10 cellular contexts compared by ENCODE assay signal in genomic region chr21:34967509-34968289, GRCh38.
DNase-seq lines count a peak whose midpoint lies in the region; ATAC-seq, FAIRE-seq and TF ChIP-seq lines count a peak whose summit lies in the region.
"Had no signal": no experiment of that assay in that cellular context is flagged by ENCODE, and none has a peak within 500 bp of the region (broad histone marks: within the 10 kb centered on the region; RNA-seq: fewer than 3 reads in every experiment).

No MANE protein-coding gene starts in this region.

- peaks cover 0 to 11% (median 0%) of the 10 kb centered on the region in 3 experiments for H3K36me3 ChIP-seq in naive thymus-derived CD4-positive, alpha-beta T cell (ENCODE audit: control insufficient read depth in 2 of 3, insufficient read depth in 3 of 3, low read length in 3 of 3)
- no peaks in the 10 kb centered on the region for H3K36me3 ChIP-seq in pancreas

- no peaks in the 10 kb centered on the region for H3K9me3 ChIP-seq in naive thymus-derived CD4-positive, alpha-beta T cell (ENCODE audit: control insufficient read depth in 2 of 3, low read length in 3 of 3)
- H3K9me3 ChIP-seq in pancreas, result no peaks in the 10 kb centered on the region

- H3K36me3 Mint-ChIP-seq in Calu3 (ENCODE audit: insufficient read depth, unreplicated experiment), result no peaks in the 10 kb centered on the region
- peaks cover 48% of the 10 kb centered on the region for H3K36me3 Mint-ChIP-seq in activated T-helper 1 cell treated with anti-CD3 and anti-CD28 coated beads, Interleukin-12 subunit alpha, Interleukin-12 subunit beta, Interleukin-2, Interleukin-4 antibody, amounts not matched to agents 30 ng/mL and 10 ng/mL and 1 ng/mL, durations not matched to agents 14 hours and 24 hours and 36 hours (ENCODE audit: low read depth)
- H3K36me3 Mint-ChIP-seq in naive thymus-derived CD4-positive, alpha-beta T cell, result peaks cover 8 to 53% (median 31%) of the 10 kb centered on the region in 5 donors

- H3K4me3 ChIP-seq in naive thymus-derived CD4-positive, alpha-beta T cell (ENCODE audit: low read length), result no peak overlapping the region
- no peak overlapping the region for H3K4me3 ChIP-seq in pancreas

- WGBS in pancreas, 2 donors, result 61 to 72% methylated on average over 10 of the region's 10 CpGs

- H3K4me1 Mint-ChIP-seq in Calu3 (ENCODE audit: low read depth, unreplicated experiment), result peaks cover 28% of the 10 kb centered on the region
- H3K4me1 Mint-ChIP-seq in activated T-helper 1 cell treated with anti-CD3 and anti-CD28 coated beads, Interleukin-12 subunit alpha, Interleukin-12 subunit beta, Interleukin-2, Interleukin-4 antibody, amounts not matched to agents 30 ng/mL and 10 ng/mL and 1 ng/mL, durations not matched to agents 14 hours and 24 hours and 36 hours (ENCODE audit: low read depth), result peaks cover 91% of the 10 kb centered on the region
- H3K4me1 Mint-ChIP-seq in naive thymus-derived CD4-positive, alpha-beta T cell, result peaks cover 78 to 100% (median 96%) of the 10 kb centered on the region in 7 donors

- H3K27me3 Mint-ChIP-seq in Calu3 (ENCODE audit: unreplicated experiment), result no peaks in the 10 kb centered on the region
- peaks cover 2% of the 10 kb centered on the region for H3K27me3 Mint-ChIP-seq in activated T-helper 1 cell treated with anti-CD3 and anti-CD28 coated beads, Interleukin-12 subunit alpha, Interleukin-12 subunit beta, Interleukin-2, Interleukin-4 antibody, amounts not matched to agents 30 ng/mL and 10 ng/mL and 1 ng/mL, durations not matched to agents 14 hours and 24 hours and 36 hours (ENCODE audit: insufficient read depth)
- peaks cover 0 to 8% (median 0%) of the 10 kb centered on the region in 5 donors for H3K27me3 Mint-ChIP-seq in naive thymus-derived CD4-positive, alpha-beta T cell

- H3K27ac ChIP-seq in naive thymus-derived CD4-positive, alpha-beta T cell (ENCODE audit: low read depth, low read length), result no peak overlapping the region
- no peak overlapping the region for H3K27ac ChIP-seq in pancreas

- H3K27me3 ChIP-seq in naive thymus-derived CD4-positive, alpha-beta T cell (ENCODE audit: control insufficient read depth in 2 of 2, insufficient read depth in 2 of 2, low read length in 2 of 2), result no peaks in the 10 kb centered on the region
- H3K27me3 ChIP-seq in pancreas, result no peaks in the 10 kb centered on the region

- CTCF ChIA-PET in Calu3 (lab: Charles Lee), result no interaction called here
- CTCF ChIA-PET in naive thymus-derived CD4-positive, alpha-beta T cell (lab: Charles Lee), result interaction anchor here (0.7 to 2.5 kb wide), 2 partner anchors 21 to 54 kb away, joined by 3 to 7 read pairs; no protein-coding TSS in a partner anchor

- no TSS peak for BruUV-seq in Calu3 (replicated peaks; lab: Mats Ljungman, UMichigan)

- DNase-seq in Calu3, result peak; percentile 31
- peak; percentile 26 for DNase-seq in HTR-8/SVneo (ENCODE audit: insufficient read length, low spot score)
- DNase-seq in activated T-helper 1 cell treated with anti-CD3 and anti-CD28 coated beads, Interleukin-12 subunit alpha, Interleukin-12 subunit beta, Interleukin-2, Interleukin-4 antibody, amounts not matched to agents 30 ng/mL and 10 ng/mL and 1 ng/mL, durations not matched to agents 14 hours and 24 hours and 36 hours (ENCODE audit: low spot score), result no peak
- peak in 1 of 9 donors; percentile 30 for DNase-seq in naive thymus-derived CD4-positive, alpha-beta T cell
- DNase-seq in NCI-H1436 treated with DMSO at 0.1 percent for 48 hours (lab: John Stamatoyannopoulos, UW), result no peak
- no peak for DNase-seq in COR-L47 (lab: John Stamatoyannopoulos, UW)
- no peak for DNase-seq in pancreas
- DNase-seq: activated CD4-positive, CD25-positive, alpha-beta regulatory T cell; NCI-H345 had no signal

- H3K27ac Mint-ChIP-seq in Calu3 (ENCODE audit: unreplicated experiment), result peak overlapping the region; percentile 33
- H3K27ac Mint-ChIP-seq in activated T-helper 1 cell treated with anti-CD3 and anti-CD28 coated beads, Interleukin-12 subunit alpha, Interleukin-12 subunit beta, Interleukin-2, Interleukin-4 antibody, amounts not matched to agents 30 ng/mL and 10 ng/mL and 1 ng/mL, durations not matched to agents 14 hours and 24 hours and 36 hours, result peak overlapping the region; percentile 94
- H3K27ac Mint-ChIP-seq in naive thymus-derived CD4-positive, alpha-beta T cell, result peak overlapping the region; percentile 65 to 93 (median 85)

- ATAC-seq in naive thymus-derived CD4-positive, alpha-beta T cell, result peak; percentile 60
- ATAC-seq in pancreas (no peak), GM18511 (IDR thresholded peaks at IDR 0.05; ENCODE audit: unreplicated experiment) (no peak)

- intact Hi-C loops in Calu3 (cut with micrococcal nuclease; ENCODE audit: unreplicated experiment), result loop anchor here (5.0 kb wide), 1 partner anchor 885 kb away; no protein-coding TSS in a partner anchor
- intact Hi-C loops in activated T-helper 1 cell treated with anti-CD3 and anti-CD28 coated beads, Interleukin-12 subunit alpha, Interleukin-12 subunit beta, Interleukin-2, Interleukin-4 antibody, amounts not matched to agents 30 ng/mL and 10 ng/mL and 1 ng/mL, durations not matched to agents 14 hours and 24 hours and 36 hours (cut with micrococcal nuclease), result loop anchor here (1.0 to 10.0 kb wide), 14 partner anchors 16 to 1023 kb away; no protein-coding TSS in a partner anchor
- intact Hi-C loops in naive thymus-derived CD4-positive, alpha-beta T cell (cut with micrococcal nuclease), result loop anchor here (1.0 to 2.0 kb wide), 2 partner anchors 8 to 15 kb away; no protein-coding TSS in a partner anchor
- intact Hi-C loops in pancreas (cut with DNase I), result no loop called here

- no peak for FAIRE-seq in HTR-8/SVneo (lab: Jason Lieb, UNC)
- FAIRE-seq in pancreas (lab: Jason Lieb, UNC), result no peak

- POLR2A ChIA-PET in naive thymus-derived CD4-positive, alpha-beta T cell (lab: Charles Lee), result interaction anchor here (0.7 to 2.4 kb wide), 8 partner anchors 13 to 63 kb away, joined by 3 to 5 read pairs (median 4); no protein-coding TSS in a partner anchor

- peaks cover 31 to 75% of the 10 kb centered on the region in 2 donors for H3K4me1 ChIP-seq in naive thymus-derived CD4-positive, alpha-beta T cell (ENCODE audit: control insufficient read depth in 2 of 2, insufficient read depth in 2 of 2, low read length in 2 of 2)
- no peaks in the 10 kb centered on the region for H3K4me1 ChIP-seq in pancreas

- no peaks in the 10 kb centered on the region for H3K9me3 Mint-ChIP-seq in Calu3 (ENCODE audit: low read depth, unreplicated experiment)
- peaks cover 4% of the 10 kb centered on the region for H3K9me3 Mint-ChIP-seq in activated T-helper 1 cell treated with anti-CD3 and anti-CD28 coated beads, Interleukin-12 subunit alpha, Interleukin-12 subunit beta, Interleukin-2, Interleukin-4 antibody, amounts not matched to agents 30 ng/mL and 10 ng/mL and 1 ng/mL, durations not matched to agents 14 hours and 24 hours and 36 hours
- H3K9me3 Mint-ChIP-seq in naive thymus-derived CD4-positive, alpha-beta T cell, result no peaks in the 10 kb centered on the region

- H3K4me3 Mint-ChIP-seq in Calu3 (ENCODE audit: low read depth, unreplicated experiment), result no peak overlapping the region
- peak overlapping the region; percentile 80 for H3K4me3 Mint-ChIP-seq in activated T-helper 1 cell treated with anti-CD3 and anti-CD28 coated beads, Interleukin-12 subunit alpha, Interleukin-12 subunit beta, Interleukin-2, Interleukin-4 antibody, amounts not matched to agents 30 ng/mL and 10 ng/mL and 1 ng/mL, durations not matched to agents 14 hours and 24 hours and 36 hours
- H3K4me3 Mint-ChIP-seq in naive thymus-derived CD4-positive, alpha-beta T cell, result peak overlapping the region in 9 of 10 donors; percentile 18 to 82 (median 69)

- TF ChIP-seq CTCF in Calu3 (IDR thresholded peaks at IDR 0.05; ENCODE audit: unreplicated experiment) (no peak), pancreas (IDR thresholded peaks at IDR 0.05) (no peak)

Comparison
In these comparisons a context has a peak if more than half of its experiments do, and no peak if none do; other contexts are left out.
1. DNase-seq: peak in Calu3 (single experiment) and HTR-8/SVneo (single experiment); none in activated T-helper 1 cell treated with anti-CD3 and anti-CD28 coated beads, Interleukin-12 subunit alpha, Interleukin-12 subunit beta, Interleukin-2, Interleukin-4 antibody, amounts not matched to agents 30 ng/mL and 10 ng/mL and 1 ng/mL, durations not matched to agents 14 hours and 24 hours and 36 hours (single experiment), NCI-H1436 treated with DMSO at 0.1 percent for 48 hours (single experiment), COR-L47 (single experiment) and pancreas (0 of 6).
2. H3K27ac Mint-ChIP-seq: peak in every context shown above with its lines; median percentile 94 in activated T-helper 1 cell treated with anti-CD3 and anti-CD28 coated beads, Interleukin-12 subunit alpha, Interleukin-12 subunit beta, Interleukin-2, Interleukin-4 antibody, amounts not matched to agents 30 ng/mL and 10 ng/mL and 1 ng/mL, durations not matched to agents 14 hours and 24 hours and 36 hours; 85 in naive thymus-derived CD4-positive, alpha-beta T cell; 33 in Calu3.
3. intact Hi-C loops: an anchor here in Calu3 (5.0 kb wide), activated T-helper 1 cell treated with anti-CD3 and anti-CD28 coated beads, Interleukin-12 subunit alpha, Interleukin-12 subunit beta, Interleukin-2, Interleukin-4 antibody, amounts not matched to agents 30 ng/mL and 10 ng/mL and 1 ng/mL, durations not matched to agents 14 hours and 24 hours and 36 hours (1.0 to 10.0 kb wide) and naive thymus-derived CD4-positive, alpha-beta T cell (1.0 to 2.0 kb wide); none called in pancreas.